Comparison of ENCODE assay signal across 8 cellular contexts in genomic region chr15:79897701-79898113, GRCh38. TPM values are rescaled to one million over a fixed set of nuclear protein-coding genes. Genes with fewer than 3 reads are reported as not detected.
A peak's percentile ranks its signal among the peaks of the same experiment; 100 is the strongest.
DNase-seq lines count a peak whose midpoint lies in the region; ATAC-seq, FAIRE-seq and TF ChIP-seq lines count a peak whose summit lies in the region.

No MANE protein-coding gene starts in this region.

- H3K27ac ChIP-seq in CD8-positive, alpha-beta T cell (ENCODE audit: low read depth, low read length): peak overlapping the region; percentile 95
- H3K27ac ChIP-seq in caudate nucleus (ENCODE audit: low read depth, low read length) (peak overlapping the region; percentile 97), pancreas (peak overlapping the region; percentile 83 to 99 (median 97))

- no peak for TF ChIP-seq CTCF in CD8-positive, alpha-beta T cell (IDR thresholded peaks at IDR 0.05)
- TF ChIP-seq CTCF in NB4 (IDR thresholded peaks at IDR 0.05; ENCODE audit: low read depth, low read length): no peak
- no peak for TF ChIP-seq CTCF in pancreas (IDR thresholded peaks at IDR 0.05)

- WGBS in pancreas, 2 donors: 66 to 69% methylated on average over 6 of the region's 6 CpGs

- intact Hi-C loops in CD8-positive, alpha-beta T cell (cut with DNase I, micrococcal nuclease): loop anchor here (1.0 to 10.0 kb wide), 10 partner anchors 26 to 1107 kb away; partner anchors contain the start of genes FAH (in 2 of the 2), ZFAND6 (in 2 of the 2), BCL2A1 (in 1 of the 2) and TLNRD1 (in 1 of the 2)
- intact Hi-C loops in pancreas (cut with DNase I): no loop called here

- DNase-seq in CD8-positive, alpha-beta T cell: no peak
- DNase-seq in NB4 (ENCODE audit: low read depth) (peak; percentile 68), caudate nucleus (lab: John Stamatoyannopoulos, UW) (peak in 1 of 61 donors; percentile 5), pancreas (no peak), DMS114 treated with DMSO at 0.1 percent for 48 hours (lab: John Stamatoyannopoulos, UW; ENCODE audit: unreplicated experiment) (no peak), NCI-H2196 treated with DMSO at 0.1 percent for 48 hours (lab: John Stamatoyannopoulos, UW; ENCODE audit: unreplicated experiment) (no peak)

- peaks cover 34% of the 10 kb centered on the region for H3K4me1 Mint-ChIP-seq in CD8-positive, alpha-beta T cell (ENCODE audit: low read depth)

- no peak for ATAC-seq in CD8-positive, alpha-beta T cell
- no peak for ATAC-seq in pancreas
- ATAC-seq in esophagus mucosa: no peak
- ATAC-seq in GM18870 (IDR thresholded peaks at IDR 0.05; ENCODE audit: unreplicated experiment): no peak

- peaks cover 10% of the 10 kb centered on the region for H3K36me3 Mint-ChIP-seq in CD8-positive, alpha-beta T cell

- no peaks in the 10 kb centered on the region for H3K9me3 ChIP-seq in CD8-positive, alpha-beta T cell (ENCODE audit: low read length)
- no peaks in the 10 kb centered on the region for H3K9me3 ChIP-seq in pancreas

- H3K4me3 Mint-ChIP-seq in CD8-positive, alpha-beta T cell: peak overlapping the region; percentile 92

- FAIRE-seq in pancreas (lab: Jason Lieb, UNC): no peak

- POLR2A ChIA-PET in CD8-positive, alpha-beta T cell (lab: Charles Lee): interaction anchor here (0.9 to 5.2 kb wide), 7 partner anchors 11 to 1025 kb away, joined by 3 to 78 read pairs (median 5); partner anchors contain the start of genes BCL2A1, MORF4L1 and ZFAND6

- no peaks in the 10 kb centered on the region for H3K27me3 Mint-ChIP-seq in CD8-positive, alpha-beta T cell (ENCODE audit: low read depth)

- H3K36me3 ChIP-seq in CD8-positive, alpha-beta T cell (ENCODE audit: insufficient read depth, low read length): no peaks in the 10 kb centered on the region
- H3K36me3 ChIP-seq in pancreas: no peaks in the 10 kb centered on the region

- H3K27ac Mint-ChIP-seq in CD8-positive, alpha-beta T cell: peak overlapping the region; percentile 99

- no peaks in the 10 kb centered on the region for H3K9me3 Mint-ChIP-seq in CD8-positive, alpha-beta T cell

- CTCF ChIA-PET in CD8-positive, alpha-beta T cell (lab: Charles Lee): interaction anchor here (1.0 to 4.0 kb wide), 5 partner anchors 16 to 95 kb away, joined by 3 to 22 read pairs (median 4); no protein-coding TSS in a partner anchor

- peak overlapping the region; percentile 96 for H3K4me3 ChIP-seq in CD8-positive, alpha-beta T cell (ENCODE audit: low read depth, low read length)
- H3K4me3 ChIP-seq in NB4 (ENCODE audit: low read depth, low read length): peak overlapping the region; percentile 92
- peak overlapping the region in 3 of 4 donors; percentile 67 to 75 (median 73) for H3K4me3 ChIP-seq in pancreas

- no peaks in the 10 kb centered on the region for H3K27me3 ChIP-seq in CD8-positive, alpha-beta T cell (ENCODE audit: insufficient read depth, low read length)
- H3K27me3 ChIP-seq in pancreas: no peaks in the 10 kb centered on the region

- H3K4me1 ChIP-seq in CD8-positive, alpha-beta T cell (ENCODE audit: insufficient read depth, low read length): peaks cover 28% of the 10 kb centered on the region
- peaks cover 0 to 9% (median 5%) of the 10 kb centered on the region in 3 donors for H3K4me1 ChIP-seq in pancreas

- no peak for TF ChIP-seq POLR2A in NB4 (IDR thresholded peaks at IDR 0.05; ENCODE audit: extremely low read depth, insufficient read length)

RNA-seq across cellular contexts. Expression of gene MTHFS, which starts 0.9 kb away (rescaled TPM):
- total RNA-seq in CD8-positive, alpha-beta T cell: 1 to 10 TPM; 5.1 to 7.8 TPM
- 10 to 100 TPM; 19.8 to 40.4 (median 27.1) TPM for total RNA-seq in pancreas
- polyA plus RNA-seq in pancreas: 10 to 100 TPM; 49.1 to 53.1 TPM
- total RNA-seq in esophagus mucosa: 16.0 TPM

Comparison
In these comparisons a context has a peak if more than half of its experiments do, and no peak if none do; other contexts are left out.
1. intact Hi-C loops: an anchor here in CD8-positive, alpha-beta T cell (1.0 to 10.0 kb wide); none called in pancreas.